ENCODE assay signal across 10 cellular contexts in the genomic region with DNA sequence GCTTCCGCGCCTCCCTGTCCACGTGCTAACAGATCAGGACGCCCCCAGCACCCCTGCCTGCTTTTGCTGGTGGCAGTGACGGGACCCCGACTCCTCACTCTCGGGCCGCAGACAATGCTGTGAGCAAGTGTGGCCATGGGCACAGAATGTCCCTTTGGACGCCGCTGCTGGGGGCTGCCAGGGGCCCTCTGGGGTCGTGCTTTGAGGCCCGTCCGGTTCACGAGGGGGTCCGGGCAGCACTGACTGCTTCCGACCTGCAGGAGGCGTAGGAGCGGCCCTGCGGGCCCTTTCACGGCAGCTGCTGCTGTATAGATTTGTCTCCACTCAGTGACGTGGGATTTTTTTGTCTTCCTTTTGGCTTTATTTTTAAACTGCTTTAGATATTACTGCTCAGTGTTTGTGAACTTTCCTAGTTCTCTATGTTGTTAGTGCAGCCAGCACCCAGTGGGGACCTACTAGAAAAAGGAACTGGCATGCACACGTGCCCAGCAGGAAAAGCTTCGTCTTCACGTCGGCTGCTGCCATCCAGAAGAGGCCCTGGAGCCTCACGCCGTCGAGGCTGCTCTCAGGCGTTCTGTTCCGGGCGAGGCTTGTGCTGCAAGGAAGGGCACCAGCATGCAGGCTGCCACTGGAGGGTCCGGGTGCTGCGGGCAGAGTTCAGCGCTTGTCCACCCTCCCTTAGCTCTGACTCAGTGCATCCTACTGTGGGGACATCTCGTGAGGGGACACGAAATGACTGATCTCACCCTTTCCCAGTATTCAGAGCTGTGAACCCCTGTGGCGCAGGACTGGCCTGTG. TPM values are rescaled to one million over a fixed set of nuclear protein-coding genes. Genes with fewer than 3 reads are reported as not detected.
DNase-seq lines count a peak whose midpoint lies in the region; ATAC-seq, FAIRE-seq and TF ChIP-seq lines count a peak whose summit lies in the region.
"Had no signal": no experiment of that assay in that cellular context is flagged by ENCODE, and none has a peak within 500 bp of the region (broad histone marks: within the 10 kb centered on the region; RNA-seq: fewer than 3 reads in every experiment).

No MANE protein-coding gene starts in this region.

- H3K9me3 ChIP-seq in A549 = no peaks in the 10 kb centered on the region
- no peaks in the 10 kb centered on the region; the same call in 1 of the 2 replicates for H3K9me3 ChIP-seq in K562 (replicated peaks; ENCODE audit: control insufficient read depth, insufficient read depth, low read depth, low read length)
- H3K9me3 ChIP-seq in gastrocnemius medialis = no peaks in the 10 kb centered on the region

- ATAC-seq in A549 = peak in 1 of 2 experiments; percentile 62; a peak in 3 of 6 replicates
- ATAC-seq in K562 = peak; percentile 68; the same call in 2 of the 3 replicates
- no peak for ATAC-seq in gastrocnemius medialis

- TF ChIP-seq EP300 in A549 (IDR thresholded peaks at IDR 0.05) (no peak), K562 (IDR thresholded peaks at IDR 0.05; ENCODE audit: low read length) (no peak)

- peaks cover 4% of the 10 kb centered on the region; the same call in 1 of the 2 replicates for H4K20me1 ChIP-seq in K562 (replicated peaks; ENCODE audit: control insufficient read depth, insufficient read depth, low read length)

- WGBS in A549 (ENCODE audit: missing lambda C conversion rate) = 91% methylated on average over 37 of the region's 37 CpGs
- 94% methylated on average over 37 of the region's 37 CpGs for WGBS in K562 (ENCODE audit: insufficient coverage, low coverage, missing lambda C conversion rate)

- H3K4me2 ChIP-seq in A549 (no peak overlapping the region), K562 (ENCODE audit: insufficient read depth, low read length) (no peak overlapping the region)

- DNase-seq in A549 (ENCODE audit: low read depth in 1 of 2, low spot score in 1 of 2) (no peak), H7 (peak; percentile 92), K562 (ENCODE audit: extremely low read depth in 1 of 4, low spot score in 3 of 4) (peak in 1 of 4 experiments; percentile 36), islet precursor cell (peak; percentile 58), SHP77 (lab: John Stamatoyannopoulos, UW) (no peak), gastrocnemius medialis (no peak), GM03348 (ENCODE audit: low spot score) (no peak), H54 (ENCODE audit: insufficient read length, low spot score) (no peak)
- DNase-seq: activated effector memory CD4-positive, alpha-beta T cell treated with Interleukin-2 at 50 U/mL for 16 hours; Karpas-422 had no signal

- no peak overlapping the region for H3K9ac ChIP-seq in K562 (ENCODE audit: insufficient read depth in 1 of 2, low read depth in 2 of 2, low read length in 2 of 2)

- no peak overlapping the region for H3K4me3 ChIP-seq in A549
- H3K4me3 ChIP-seq in H7 (ENCODE audit: insufficient read depth, low read depth, low read length) = no peak overlapping the region
- no peak overlapping the region for H3K4me3 ChIP-seq in K562
- no peak overlapping the region for H3K4me3 ChIP-seq in gastrocnemius medialis

- POLR2A ChIA-PET in A549 (lab: Yijun Ruan, JAX) = no interaction called here
- POLR2A ChIA-PET in K562 (lab: Yijun Ruan, JAX) = interaction anchor here (0.6 kb wide), 3 partner anchors 25 to 193 kb away, joined by 3 read pairs; no protein-coding TSS in a partner anchor

- no peak for TF ChIP-seq POLR2A in A549 (IDR thresholded peaks at IDR 0.05; ENCODE audit: low read length)
- TF ChIP-seq POLR2A in K562 (conservative IDR thresholded peaks at IDR 0.05) = no peak
- TF ChIP-seq POLR2A in gastrocnemius medialis (IDR thresholded peaks at IDR 0.05) = no peak
- no peak for TF ChIP-seq POLR2A in H54 (IDR thresholded peaks at IDR 0.05; ENCODE audit: low read depth, low read length)

- no peak for TF ChIP-seq RAD21 in A549 (conservative IDR thresholded peaks at IDR 0.05 in 1 of 2, IDR thresholded peaks at IDR 0.05 in 1 of 2)
- TF ChIP-seq RAD21 in K562 (CRISPR knock-in tag; conservative IDR thresholded peaks at IDR 0.05 in 1 of 2, IDR thresholded peaks at IDR 0.05 in 1 of 2) = no peak

- BruUV-seq in K562 (replicated peaks; lab: Mats Ljungman, UMichigan) = no TSS peak

- H3K27me3 ChIP-seq in H7 (ENCODE audit: control insufficient read depth, insufficient read depth, low read length) = no peaks in the 10 kb centered on the region
- H3K27me3 ChIP-seq in K562 (ENCODE audit: control insufficient read depth in 2 of 2, insufficient read depth in 2 of 2, low read length in 2 of 2) = no peaks in the 10 kb centered on the region
- no peaks in the 10 kb centered on the region for H3K27me3 ChIP-seq in gastrocnemius medialis

- CTCF ChIA-PET in A549 (lab: Yijun Ruan, JAX) = interaction anchor here (0.6 to 1.9 kb wide), 7 partner anchors 13 to 397 kb away, joined by 3 to 6 read pairs (median 3); partner anchors contain the start of gene TPD52L2
- CTCF ChIA-PET in K562 (lab: Yijun Ruan, JAX; ENCODE audit: low intra/inter-chr PET ratio) = no interaction called here

- no peaks in the 10 kb centered on the region for H3K9me1 ChIP-seq in K562 (ENCODE audit: control insufficient read depth, insufficient read depth, low read length)

- no peaks in the 10 kb centered on the region for H3K4me1 ChIP-seq in A549
- H3K4me1 ChIP-seq in K562 (replicated peaks in 1 of 2; ENCODE audit: control insufficient read depth in 2 of 2, insufficient read depth in 2 of 2, low read length in 2 of 2) = peaks cover 0 to 39% of the 10 kb centered on the region in 2 experiments; a peak in 2 of 5 replicates
- peaks cover 0 to 8% of the 10 kb centered on the region in 2 donors for H3K4me1 ChIP-seq in gastrocnemius medialis

- no peak for FAIRE-seq in A549 (lab: Jason Lieb, UNC)
- FAIRE-seq in K562 (lab: Jason Lieb, UNC) = no peak
- no peak for FAIRE-seq in H54 (lab: Jason Lieb, UNC)

- TF ChIP-seq CTCF in A549 (IDR thresholded peaks at IDR 0.05) = peak; percentile 3; the same call in 2 of the 3 replicates
- TF ChIP-seq CTCF in K562 (IDR thresholded peaks at IDR 0.05 in 2 of 3, conservative IDR thresholded peaks at IDR 0.05 in 1 of 3; ENCODE audit: insufficient read depth in 2 of 3, low read depth in 1 of 3, low read length in 3 of 3) = peak; percentile 33 to 49 (median 44); a peak in 4 of 6 replicates
- TF ChIP-seq CTCF in gastrocnemius medialis (IDR thresholded peaks at IDR 0.05 in 4 of 5, conservative IDR thresholded peaks at IDR 0.05 in 1 of 5) = no peak

- H3K27ac ChIP-seq in A549 (no peak overlapping the region), K562 (ENCODE audit: extremely low read depth, low read depth, low read length) (no peak overlapping the region), gastrocnemius medialis (no peak overlapping the region)

- H3K36me3 ChIP-seq in H7 (replicated peaks; ENCODE audit: control insufficient read depth, insufficient read depth, low read length) = peaks cover 7% of the 10 kb centered on the region
- H3K36me3 ChIP-seq in K562 (ENCODE audit: control insufficient read depth, insufficient read depth, low read length) = peaks cover 82% of the 10 kb centered on the region; the same call in 2 of the 3 replicates
- peaks cover 0 to 33% of the 10 kb centered on the region in 2 donors for H3K36me3 ChIP-seq in gastrocnemius medialis

- intact Hi-C loops in K562 (cut with micrococcal nuclease) = no loop called here
- intact Hi-C loops in gastrocnemius medialis (cut with DNase I; ENCODE audit: low total_unique reads) = no loop called here

- no peak overlapping the region for H2AFZ ChIP-seq in K562 (ENCODE audit: low read depth, low read length)

- peaks cover 5% of the 10 kb centered on the region for H3K79me2 ChIP-seq in K562 (ENCODE audit: control insufficient read depth, insufficient read depth, low read length)

- in situ Hi-C loops in K562 (cut with MboI) (no loop called here), gastrocnemius medialis (cut with MboI; ENCODE audit: low sequenced_read_pairs in 4 of 4) (no loop called here)

RNA-seq across cellular contexts. Expression of gene UCKL1, which starts 21.7 kb away (rescaled TPM):
- polyA plus RNA-seq in A549 (2011; rRNA removed) (19.1 and 21.6 TPM in 2 replicates), A549 (2017; fragmentation: RNase III; extraction: RNeasy Plus Mini Kit Qiagen cat#74134 plus additional on column Dnase treatment) (30.4 to 32.5 TPM (median 31.8 TPM) in 3 replicates), K562 (2011; rRNA removed) (26.9 and 40.4 TPM in 2 replicates), K562 (2014; fragmentation: Illumina TruSeq; extraction: Trizol) (24.2 and 36.6 TPM in 2 replicates), K562 (2014; fragmentation: Nextera tagmentation; extraction: Ambion mirVana) (1 to 10 TPM; 3.1 to 6.6 TPM), K562 (2014; rRNA removed) (49.0 and 57.1 TPM in 2 replicates)
- polyA plus RNA-seq in A549 (2012; cell fraction: cytosol; rRNA removed) = 72.6 and 86.0 TPM in 2 replicates
- polyA plus RNA-seq in A549 (2012; cell fraction: nucleus; rRNA removed) = 183 and 244 TPM in 2 replicates
- polyA minus RNA-seq in A549 (2011; rRNA and poly(A)+ RNA removed) = 18.6 and 20.3 TPM in 2 replicates
- total RNA-seq in H7 (2014; rRNA removed; shearing (Covaris generic)) = 21.8 and 26.6 TPM in 2 replicates
- total RNA-seq in K562 (2011; cell fraction: chromatin; rRNA removed; ENCODE audit: low replicate concordance) = 103 and 254 TPM in 2 replicates
- 128 and 153 TPM in 2 replicates for total RNA-seq in K562 (2011; cell fraction: nucleolus; rRNA removed)
- 102 and 113 TPM in 2 replicates for total RNA-seq in K562 (2011; cell fraction: nucleoplasm; rRNA removed)
- total RNA-seq in K562 (2014; rRNA removed) (28.5 and 36.8 TPM in 2 replicates), K562 (2014; rRNA removed; fragmentation: Illumina TruSeq; extraction: Trizol) (7.9 and 10.8 TPM in 2 replicates), K562 (2015; rRNA removed; fragmentation: Illumina TruSeq; extraction: Trizol) (21.5 and 24.1 TPM in 2 replicates), K562 (2021) (46.1 and 52.8 TPM in 2 replicates), gastrocnemius medialis (10 to 100 TPM; 22.0 to 46.4 (median 27.1) TPM)
- 35.2 and 67.5 TPM in 2 replicates for polyA plus RNA-seq in K562 (2011; cell fraction: cytosol; rRNA removed)
- polyA plus RNA-seq in K562 (2011; cell fraction: nucleus; rRNA removed) = 185 and 221 TPM in 2 replicates
- polyA plus RNA-seq in K562 (2012) = 35.3 and 54.9 TPM in 2 replicates
- 14.0 and 18.9 TPM in 2 replicates for polyA minus RNA-seq in K562 (2011; rRNA and poly(A)+ RNA removed)
- polyA minus RNA-seq in K562 (2011; cell fraction: cytosol; rRNA and poly(A)+ RNA removed) = 20.3 and 21.6 TPM in 2 replicates
- polyA minus RNA-seq in K562 (2011; cell fraction: nucleus; rRNA and poly(A)+ RNA removed) = 40.1 and 51.8 TPM in 2 replicates

RNA-seq across cellular contexts. Expression of gene ZNF512B, which starts 35.3 kb away (rescaled TPM):
- polyA plus RNA-seq in A549 (2011; rRNA removed) = 2.1 and 3.2 TPM in 2 replicates
- 7.0 and 9.7 TPM in 2 replicates for polyA plus RNA-seq in A549 (2012; cell fraction: cytosol; rRNA removed)
- 31.8 and 33.6 TPM in 2 replicates for polyA plus RNA-seq in A549 (2012; cell fraction: nucleus; rRNA removed)
- polyA plus RNA-seq in A549 (2017; fragmentation: RNase III; extraction: RNeasy Plus Mini Kit Qiagen cat#74134 plus additional on column Dnase treatment) = 14.4 to 17.6 TPM (median 16.8 TPM) in 3 replicates
- 3.2 and 4.1 TPM in 2 replicates for polyA minus RNA-seq in A549 (2011; rRNA and poly(A)+ RNA removed)
- 13.3 and 15.5 TPM in 2 replicates for total RNA-seq in H7 (2014; rRNA removed; shearing (Covaris generic))
- 14.5 and 45.8 TPM in 2 replicates for total RNA-seq in K562 (2011; cell fraction: chromatin; rRNA removed; ENCODE audit: low replicate concordance)
- total RNA-seq in K562 (2011; cell fraction: nucleolus; rRNA removed) = 23.8 and 25.5 TPM in 2 replicates
- 15.2 and 19.3 TPM in 2 replicates for total RNA-seq in K562 (2011; cell fraction: nucleoplasm; rRNA removed)
- total RNA-seq in K562 (2014; rRNA removed) = 13.5 and 17.2 TPM in 2 replicates
- 3.2 and 3.8 TPM in 2 replicates for total RNA-seq in K562 (2014; rRNA removed; fragmentation: Illumina TruSeq; extraction: Trizol)
- 11.2 and 11.3 TPM in 2 replicates for total RNA-seq in K562 (2015; rRNA removed; fragmentation: Illumina TruSeq; extraction: Trizol)
- 24.9 and 27.8 TPM in 2 replicates for total RNA-seq in K562 (2021)
- polyA plus RNA-seq in K562 (2011; rRNA removed) = 3.9 and 4.2 TPM in 2 replicates
- 4.1 and 9.7 TPM in 2 replicates for polyA plus RNA-seq in K562 (2011; cell fraction: cytosol; rRNA removed)
- 29.4 and 48.2 TPM in 2 replicates for polyA plus RNA-seq in K562 (2011; cell fraction: nucleus; rRNA removed)
- 14.3 and 16.2 TPM in 2 replicates for polyA plus RNA-seq in K562 (2012)
- 8.2 and 14.9 TPM in 2 replicates for polyA plus RNA-seq in K562 (2014; fragmentation: Illumina TruSeq; extraction: Trizol)
- polyA plus RNA-seq in K562 (2014; fragmentation: Nextera tagmentation; extraction: Ambion mirVana) = under 1 TPM; 0.01 to 0.03 TPM
- 13.0 and 16.5 TPM in 2 replicates for polyA plus RNA-seq in K562 (2014; rRNA removed)
- polyA minus RNA-seq in K562 (2011; rRNA and poly(A)+ RNA removed) = 1.1 and 2.7 TPM in 2 replicates
- 6.3 and 8.5 TPM in 2 replicates for polyA minus RNA-seq in K562 (2011; cell fraction: cytosol; rRNA and poly(A)+ RNA removed)
- 6.7 and 6.9 TPM in 2 replicates for polyA minus RNA-seq in K562 (2011; cell fraction: nucleus; rRNA and poly(A)+ RNA removed)
- 10 to 100 TPM in 1 of 4 donors, 1 to 10 TPM in 3; 5.7 to 10.9 (median 8.8) TPM for total RNA-seq in gastrocnemius medialis

RNA-seq across cellular contexts. Expression of gene DNAJC5, which starts 39.5 kb away (rescaled TPM):
- polyA plus RNA-seq in A549 (2011; rRNA removed) (20.3 and 20.4 TPM in 2 replicates), A549 (2017; fragmentation: RNase III; extraction: RNeasy Plus Mini Kit Qiagen cat#74134 plus additional on column Dnase treatment) (21.7 to 23.2 TPM (median 23.2 TPM) in 3 replicates), K562 (2011; rRNA removed) (22.4 and 23.4 TPM in 2 replicates), K562 (2014; fragmentation: Illumina TruSeq; extraction: Trizol) (21.8 and 27.2 TPM in 2 replicates), K562 (2014; fragmentation: Nextera tagmentation; extraction: Ambion mirVana) (under 1 TPM; 0.95 to 0.99 TPM), K562 (2014; rRNA removed) (25.5 and 26.3 TPM in 2 replicates)
- 15.9 and 19.9 TPM in 2 replicates for polyA plus RNA-seq in A549 (2012; cell fraction: cytosol; rRNA removed)
- 31.2 and 34.8 TPM in 2 replicates for polyA plus RNA-seq in A549 (2012; cell fraction: nucleus; rRNA removed)
- polyA minus RNA-seq in A549 (2011; rRNA and poly(A)+ RNA removed) = 27.1 and 32.7 TPM in 2 replicates
- 29.2 and 30.8 TPM in 2 replicates for total RNA-seq in H7 (2014; rRNA removed; shearing (Covaris generic))
- total RNA-seq in K562 (2011; cell fraction: chromatin; rRNA removed; ENCODE audit: low replicate concordance) = 54.4 and 105 TPM in 2 replicates
- 56.5 and 57.4 TPM in 2 replicates for total RNA-seq in K562 (2011; cell fraction: nucleolus; rRNA removed)
- total RNA-seq in K562 (2011; cell fraction: nucleoplasm; rRNA removed) = 36.4 and 43.2 TPM in 2 replicates
- total RNA-seq in K562 (2014; rRNA removed) (31.3 and 41.1 TPM in 2 replicates), K562 (2014; rRNA removed; fragmentation: Illumina TruSeq; extraction: Trizol) (10.3 and 13.4 TPM in 2 replicates), K562 (2015; rRNA removed; fragmentation: Illumina TruSeq; extraction: Trizol) (28.4 and 29.5 TPM in 2 replicates), K562 (2021) (42.3 and 42.8 TPM in 2 replicates), gastrocnemius medialis (10 to 100 TPM; 18.5 to 26.4 (median 22.5) TPM)
- polyA plus RNA-seq in K562 (2011; cell fraction: cytosol; rRNA removed) = 25.9 and 38.5 TPM in 2 replicates
- 42.6 and 52.5 TPM in 2 replicates for polyA plus RNA-seq in K562 (2011; cell fraction: nucleus; rRNA removed)
- polyA plus RNA-seq in K562 (2012) = 28.8 and 29.1 TPM in 2 replicates
- 17.3 and 29.6 TPM in 2 replicates for polyA minus RNA-seq in K562 (2011; rRNA and poly(A)+ RNA removed)
- 26.0 and 31.4 TPM in 2 replicates for polyA minus RNA-seq in K562 (2011; cell fraction: cytosol; rRNA and poly(A)+ RNA removed)
- polyA minus RNA-seq in K562 (2011; cell fraction: nucleus; rRNA and poly(A)+ RNA removed) = 10.2 and 12.2 TPM in 2 replicates

RNA-seq across cellular contexts. Expression of gene SAMD10, which starts 45.0 kb away (rescaled TPM):
- not detected in 2 replicates for polyA plus RNA-seq in A549 (2011; rRNA removed)
- polyA plus RNA-seq in A549 (2012; cell fraction: cytosol; rRNA removed) = not detected in 2 replicates
- polyA plus RNA-seq in A549 (2012; cell fraction: nucleus; rRNA removed) = 0.06 TPM in 1 of 2 replicates, not detected in the other
- polyA plus RNA-seq in A549 (2017; fragmentation: RNase III; extraction: RNeasy Plus Mini Kit Qiagen cat#74134 plus additional on column Dnase treatment) = not detected in 3 replicates
- polyA minus RNA-seq in A549 (2011; rRNA and poly(A)+ RNA removed) = not detected in 2 replicates
- total RNA-seq in H7 (2014; rRNA removed; shearing (Covaris generic)) = 3.8 and 5.7 TPM in 2 replicates
- total RNA-seq in K562 (2011; cell fraction: chromatin; rRNA removed; ENCODE audit: low replicate concordance) = 3.5 and 12.3 TPM in 2 replicates
- 7.8 and 11.8 TPM in 2 replicates for total RNA-seq in K562 (2011; cell fraction: nucleolus; rRNA removed)
- total RNA-seq in K562 (2011; cell fraction: nucleoplasm; rRNA removed) = 5.1 and 7.5 TPM in 2 replicates
- 4.8 and 9.8 TPM in 2 replicates for total RNA-seq in K562 (2014; rRNA removed)
- total RNA-seq in K562 (2014; rRNA removed; fragmentation: Illumina TruSeq; extraction: Trizol) = 0.95 and 1.1 TPM in 2 replicates
- total RNA-seq in K562 (2015; rRNA removed; fragmentation: Illumina TruSeq; extraction: Trizol) = 3.5 and 4.8 TPM in 2 replicates
- total RNA-seq in K562 (2021) = 12.1 and 15.2 TPM in 2 replicates
- polyA plus RNA-seq in K562 (2011; rRNA removed) = 3.9 and 6.8 TPM in 2 replicates
- 4.6 and 19.2 TPM in 2 replicates for polyA plus RNA-seq in K562 (2011; cell fraction: cytosol; rRNA removed)
- 35.1 and 67.7 TPM in 2 replicates for polyA plus RNA-seq in K562 (2011; cell fraction: nucleus; rRNA removed)
- polyA plus RNA-seq in K562 (2012) = 15.0 and 18.1 TPM in 2 replicates
- polyA plus RNA-seq in K562 (2014; fragmentation: Illumina TruSeq; extraction: Trizol) = 6.0 and 9.6 TPM in 2 replicates
- polyA plus RNA-seq in K562 (2014; fragmentation: Nextera tagmentation; extraction: Ambion mirVana) = under 1 TPM; 0.37 to 0.52 TPM
- 11.4 and 12.4 TPM in 2 replicates for polyA plus RNA-seq in K562 (2014; rRNA removed)
- 0.45 and 0.67 TPM in 2 replicates for polyA minus RNA-seq in K562 (2011; rRNA and poly(A)+ RNA removed)
- 5.6 and 6.4 TPM in 2 replicates for polyA minus RNA-seq in K562 (2011; cell fraction: cytosol; rRNA and poly(A)+ RNA removed)
- polyA minus RNA-seq in K562 (2011; cell fraction: nucleus; rRNA and poly(A)+ RNA removed) = 2.4 and 3.0 TPM in 2 replicates
- total RNA-seq in gastrocnemius medialis = 1 to 10 TPM in 2 of 4 donors, under 1 TPM in 1, not detected in 1; 0.24 to 1.9 (median 1.0) TPM

RNA-seq across cellular contexts. Expression of gene PRPF6, which starts 46.5 kb away (rescaled TPM):
- polyA plus RNA-seq in A549 (2011; rRNA removed) (42.8 and 47.5 TPM in 2 replicates), A549 (2017; fragmentation: RNase III; extraction: RNeasy Plus Mini Kit Qiagen cat#74134 plus additional on column Dnase treatment) (47.2 to 48.9 TPM (median 48.7 TPM) in 3 replicates), K562 (2011; rRNA removed) (31.9 and 38.8 TPM in 2 replicates), K562 (2014; fragmentation: Illumina TruSeq; extraction: Trizol) (65.2 and 68.2 TPM in 2 replicates), K562 (2014; fragmentation: Nextera tagmentation; extraction: Ambion mirVana) (1 to 10 TPM; 4.2 to 4.3 TPM), K562 (2014; rRNA removed) (53.9 and 60.5 TPM in 2 replicates)
- polyA plus RNA-seq in A549 (2012; cell fraction: cytosol; rRNA removed) = 40.6 and 45.2 TPM in 2 replicates
- 63.4 and 66.2 TPM in 2 replicates for polyA plus RNA-seq in A549 (2012; cell fraction: nucleus; rRNA removed)
- polyA minus RNA-seq in A549 (2011; rRNA and poly(A)+ RNA removed) = 55.3 and 55.5 TPM in 2 replicates
- total RNA-seq in H7 (2014; rRNA removed; shearing (Covaris generic)) = 70.8 and 75.3 TPM in 2 replicates
- total RNA-seq in K562 (2011; cell fraction: chromatin; rRNA removed; ENCODE audit: low replicate concordance) = 43.5 and 79.2 TPM in 2 replicates
- 37.2 and 37.9 TPM in 2 replicates for total RNA-seq in K562 (2011; cell fraction: nucleolus; rRNA removed)
- 25.8 and 34.6 TPM in 2 replicates for total RNA-seq in K562 (2011; cell fraction: nucleoplasm; rRNA removed)
- total RNA-seq in K562 (2014; rRNA removed) (59.9 and 65.9 TPM in 2 replicates), K562 (2014; rRNA removed; fragmentation: Illumina TruSeq; extraction: Trizol) (37.1 and 45.0 TPM in 2 replicates), K562 (2015; rRNA removed; fragmentation: Illumina TruSeq; extraction: Trizol) (69.1 and 70.2 TPM in 2 replicates), K562 (2021) (79.5 and 83.2 TPM in 2 replicates), gastrocnemius medialis (10 to 100 TPM; 39.3 to 68.4 (median 47.7) TPM)
- polyA plus RNA-seq in K562 (2011; cell fraction: cytosol; rRNA removed) = 31.0 and 31.9 TPM in 2 replicates
- polyA plus RNA-seq in K562 (2011; cell fraction: nucleus; rRNA removed) = 33.2 and 38.3 TPM in 2 replicates
- polyA plus RNA-seq in K562 (2012) = 64.7 and 71.3 TPM in 2 replicates
- polyA minus RNA-seq in K562 (2011; rRNA and poly(A)+ RNA removed) = 43.7 and 45.2 TPM in 2 replicates
- polyA minus RNA-seq in K562 (2011; cell fraction: cytosol; rRNA and poly(A)+ RNA removed) = 40.1 and 44.7 TPM in 2 replicates
- 16.3 and 25.7 TPM in 2 replicates for polyA minus RNA-seq in K562 (2011; cell fraction: nucleus; rRNA and poly(A)+ RNA removed)

Comparison
In these comparisons a context has a peak if more than half of its experiments do, and no peak if none do; other contexts are left out.
1. DNase-seq: peak in H7 (single experiment) and islet precursor cell (single experiment); none in A549 (0 of 2), SHP77 (0 of 2), gastrocnemius medialis (0 of 2), GM03348 (single experiment) and H54 (single experiment).
2. CTCF ChIP-seq: peak in A549 (single experiment) and K562 (3 of 3); none in gastrocnemius medialis (0 of 5).
3. Of the 35 proteins assayed by ChIP-seq in both K562 and A549: peak only in K562: none; only in A549: none; in both: CTCF; in neither: 34.